In the genomic region with DNA sequence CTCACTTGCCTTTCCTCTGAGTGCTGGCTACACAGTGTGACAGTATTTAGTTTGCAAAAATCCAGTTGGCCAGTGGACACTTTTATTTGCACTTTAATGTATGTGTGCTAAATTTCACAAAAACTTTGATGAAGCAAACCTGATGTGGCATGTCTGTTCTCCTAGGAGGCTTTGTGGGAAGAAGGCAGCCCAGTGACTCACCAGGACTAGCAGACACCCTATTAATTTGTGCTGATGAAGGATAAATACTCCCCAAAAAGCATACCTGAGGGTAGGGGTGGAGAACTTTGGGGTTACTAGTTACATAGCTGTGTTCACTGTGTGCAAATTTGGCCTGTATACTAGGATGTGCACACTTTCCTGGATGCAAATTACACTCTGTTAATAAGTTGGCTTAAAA, we compare ENCODE assay signal across 17 cellular contexts.
"Had no signal": no experiment of that assay in that cellular context is flagged by ENCODE, and none has a peak within 500 bp of the region (broad histone marks: within the 10 kb centered on the region; RNA-seq: fewer than 3 reads in every experiment).

No MANE protein-coding gene starts in this region.

- H3K27ac Mint-ChIP-seq: activated naive CD8-positive, alpha-beta T cell treated with anti-CD3 and anti-CD28 coated beads for 36 hours; activated T-helper 1 cell treated with anti-CD3 and anti-CD28 coated beads, Interleukin-12 subunit alpha, Interleukin-12 subunit beta, Interleukin-2, Interleukin-4 antibody, amounts not matched to agents 30 ng/mL and 10 ng/mL and 1 ng/mL, durations not matched to agents 14 hours and 24 hours and 36 hours; stimulated activated memory B cell treated with anti-CD40 and anti-IgM and Interleukin-4, amounts not matched to agents 10 μg/mL and 1 μg/mL and 100 μg/mL, for 72 hours had no signal

- H3K27ac ChIP-seq: gastrocnemius medialis, heart right ventricle, left ventricle myocardium inferior, pancreas, sigmoid colon, thyroid gland had no signal

- H3K27me3 ChIP-seq: gastrocnemius medialis, heart right ventricle, pancreas, sigmoid colon, thyroid gland had no signal

- H3K9me3 Mint-ChIP-seq: activated naive CD8-positive, alpha-beta T cell treated with anti-CD3 and anti-CD28 coated beads for 36 hours; activated T-helper 1 cell treated with anti-CD3 and anti-CD28 coated beads, Interleukin-12 subunit alpha, Interleukin-12 subunit beta, Interleukin-2, Interleukin-4 antibody, amounts not matched to agents 30 ng/mL and 10 ng/mL and 1 ng/mL, durations not matched to agents 14 hours and 24 hours and 36 hours; memory B cell; naive thymus-derived CD4-positive, alpha-beta T cell; stimulated activated memory B cell treated with anti-CD40 and anti-IgM and Interleukin-4, amounts not matched to agents 10 μg/mL and 1 μg/mL and 100 μg/mL, for 72 hours had no signal

- H3K4me3 ChIP-seq: gastrocnemius medialis, heart right ventricle, left ventricle myocardium inferior, mucosa of descending colon, pancreas, sigmoid colon, thyroid gland had no signal

- H3K9me3 ChIP-seq: gastrocnemius medialis, heart right ventricle, left ventricle myocardium inferior, mucosa of descending colon, pancreas, sigmoid colon, thyroid gland had no signal

- ATAC-seq: gastrocnemius medialis; heart right ventricle; mucosa of descending colon; naive thymus-derived CD4-positive, alpha-beta T cell; pancreas; stimulated activated memory B cell treated with anti-CD40 and anti-IgM and Interleukin-4, amounts not matched to agents 10 μg/mL and 1 μg/mL and 100 μg/mL, for 72 hours had no signal

- H3K4me1 ChIP-seq: gastrocnemius medialis, pancreas, sigmoid colon, thyroid gland had no signal

- H3K4me3 Mint-ChIP-seq: activated naive CD8-positive, alpha-beta T cell treated with anti-CD3 and anti-CD28 coated beads for 36 hours; activated T-helper 1 cell treated with anti-CD3 and anti-CD28 coated beads, Interleukin-12 subunit alpha, Interleukin-12 subunit beta, Interleukin-2, Interleukin-4 antibody, amounts not matched to agents 30 ng/mL and 10 ng/mL and 1 ng/mL, durations not matched to agents 14 hours and 24 hours and 36 hours; memory B cell; naive thymus-derived CD4-positive, alpha-beta T cell; stimulated activated memory B cell treated with anti-CD40 and anti-IgM and Interleukin-4, amounts not matched to agents 10 μg/mL and 1 μg/mL and 100 μg/mL, for 72 hours had no signal

- DNase-seq: activated CD4-positive, alpha-beta T cell treated with anti-CD3 and anti-CD28 coated beads for 4 hours; activated CD8-positive, alpha-beta memory T cell treated with anti-CD3 and anti-CD28 coated beads for 24 hours; activated naive CD8-positive, alpha-beta T cell treated with anti-CD3 and anti-CD28 coated beads for 36 hours; anterior cingulate cortex; dermis blood vessel endothelial cell; gastrocnemius medialis; heart right ventricle; left ventricle myocardium inferior; mucosa of descending colon; naive thymus-derived CD4-positive, alpha-beta T cell; pancreas; sigmoid colon; T-helper 2 cell; thyroid gland had no signal

- H3K27me3 Mint-ChIP-seq: activated naive CD8-positive, alpha-beta T cell treated with anti-CD3 and anti-CD28 coated beads for 36 hours; memory B cell; naive thymus-derived CD4-positive, alpha-beta T cell; stimulated activated memory B cell treated with anti-CD40 and anti-IgM and Interleukin-4, amounts not matched to agents 10 μg/mL and 1 μg/mL and 100 μg/mL, for 72 hours had no signal
